In the genomic region with DNA sequence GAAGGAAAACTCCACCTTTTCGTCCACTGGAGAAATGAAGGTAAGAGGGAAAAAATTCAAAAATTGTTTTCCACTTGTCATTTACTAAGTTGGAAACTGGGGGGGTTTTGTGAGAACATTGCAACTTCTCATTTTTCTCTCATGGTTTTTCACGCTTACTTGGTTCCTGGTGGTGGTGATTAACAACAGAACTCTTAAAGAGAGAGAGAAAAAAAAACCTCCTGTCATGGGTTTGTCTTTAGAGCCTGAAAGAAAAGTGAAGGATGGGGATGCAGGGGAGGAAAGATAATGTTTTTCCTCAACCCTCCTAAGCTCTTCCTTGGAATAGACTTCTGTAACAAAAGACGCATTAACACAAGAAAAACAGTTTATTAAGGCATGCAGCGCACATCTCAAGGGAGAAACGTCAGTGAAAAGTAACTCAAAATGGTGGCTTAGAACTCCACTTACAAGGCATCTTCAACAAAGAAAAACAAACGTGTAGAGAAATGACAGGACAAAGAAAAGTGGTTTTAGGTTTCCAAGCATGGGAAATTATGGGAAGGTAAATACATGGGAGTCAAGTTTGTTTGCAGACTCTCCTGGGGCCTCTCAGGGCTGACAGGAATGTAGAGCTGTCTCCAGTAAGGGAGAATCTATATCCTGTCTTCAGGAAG, we compare ENCODE assay signal across 1 cellular context.
TF ChIP-seq lines count a peak whose summit lies in the region.

No MANE protein-coding gene starts in this region.

TF ChIP-seq in K562, 482 proteins besides CTCF, POLR2A, EP300 and RAD21 (continued from another document):
- TF ChIP-seq BRCA1 (IDR thresholded peaks at IDR 0.05) (no peak), BRCA1 (CRISPR knock-in tag; IDR thresholded peaks at IDR 0.05) (no peak), ZNF695 (CRISPR knock-in tag; IDR thresholded peaks at IDR 0.05) (no peak), FOS (IDR thresholded peaks at IDR 0.05; ENCODE audit: extremely low read depth, insufficient read length) (no peak)
- TF ChIP-seq, protein P1, sequence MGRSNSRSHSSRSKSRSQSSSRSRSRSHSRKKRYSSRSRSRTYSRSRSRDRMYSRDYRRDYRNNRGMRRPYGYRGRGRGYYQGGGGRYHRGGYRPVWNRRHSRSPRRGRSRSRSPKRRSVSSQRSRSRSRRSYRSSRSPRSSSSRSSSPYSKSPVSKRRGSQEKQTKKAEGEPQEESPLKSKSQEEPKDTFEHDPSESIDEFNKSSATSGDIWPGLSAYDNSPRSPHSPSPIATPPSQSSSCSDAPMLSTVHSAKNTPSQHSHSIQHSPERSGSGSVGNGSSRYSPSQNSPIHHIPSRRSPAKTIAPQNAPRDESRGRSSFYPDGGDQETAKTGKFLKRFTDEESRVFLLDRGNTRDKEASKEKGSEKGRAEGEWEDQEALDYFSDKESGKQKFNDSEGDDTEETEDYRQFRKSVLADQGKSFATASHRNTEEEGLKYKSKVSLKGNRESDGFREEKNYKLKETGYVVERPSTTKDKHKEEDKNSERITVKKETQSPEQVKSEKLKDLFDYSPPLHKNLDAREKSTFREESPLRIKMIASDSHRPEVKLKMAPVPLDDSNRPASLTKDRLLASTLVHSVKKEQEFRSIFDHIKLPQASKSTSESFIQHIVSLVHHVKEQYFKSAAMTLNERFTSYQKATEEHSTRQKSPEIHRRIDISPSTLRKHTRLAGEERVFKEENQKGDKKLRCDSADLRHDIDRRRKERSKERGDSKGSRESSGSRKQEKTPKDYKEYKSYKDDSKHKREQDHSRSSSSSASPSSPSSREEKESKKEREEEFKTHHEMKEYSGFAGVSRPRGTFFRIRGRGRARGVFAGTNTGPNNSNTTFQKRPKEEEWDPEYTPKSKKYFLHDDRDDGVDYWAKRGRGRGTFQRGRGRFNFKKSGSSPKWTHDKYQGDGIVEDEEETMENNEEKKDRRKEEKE (IDR thresholded peaks at IDR 0.05; ENCODE audit: borderline replicate concordance in 1 of 2, control insufficient read depth in 1 of 2, low read depth in 2 of 2, low read length in 1 of 2) = no peak
TF ChIP-seq in K562: peak in this region for 0.
